Comparison of ENCODE assay signal across 1 cellular context in the genomic region with DNA sequence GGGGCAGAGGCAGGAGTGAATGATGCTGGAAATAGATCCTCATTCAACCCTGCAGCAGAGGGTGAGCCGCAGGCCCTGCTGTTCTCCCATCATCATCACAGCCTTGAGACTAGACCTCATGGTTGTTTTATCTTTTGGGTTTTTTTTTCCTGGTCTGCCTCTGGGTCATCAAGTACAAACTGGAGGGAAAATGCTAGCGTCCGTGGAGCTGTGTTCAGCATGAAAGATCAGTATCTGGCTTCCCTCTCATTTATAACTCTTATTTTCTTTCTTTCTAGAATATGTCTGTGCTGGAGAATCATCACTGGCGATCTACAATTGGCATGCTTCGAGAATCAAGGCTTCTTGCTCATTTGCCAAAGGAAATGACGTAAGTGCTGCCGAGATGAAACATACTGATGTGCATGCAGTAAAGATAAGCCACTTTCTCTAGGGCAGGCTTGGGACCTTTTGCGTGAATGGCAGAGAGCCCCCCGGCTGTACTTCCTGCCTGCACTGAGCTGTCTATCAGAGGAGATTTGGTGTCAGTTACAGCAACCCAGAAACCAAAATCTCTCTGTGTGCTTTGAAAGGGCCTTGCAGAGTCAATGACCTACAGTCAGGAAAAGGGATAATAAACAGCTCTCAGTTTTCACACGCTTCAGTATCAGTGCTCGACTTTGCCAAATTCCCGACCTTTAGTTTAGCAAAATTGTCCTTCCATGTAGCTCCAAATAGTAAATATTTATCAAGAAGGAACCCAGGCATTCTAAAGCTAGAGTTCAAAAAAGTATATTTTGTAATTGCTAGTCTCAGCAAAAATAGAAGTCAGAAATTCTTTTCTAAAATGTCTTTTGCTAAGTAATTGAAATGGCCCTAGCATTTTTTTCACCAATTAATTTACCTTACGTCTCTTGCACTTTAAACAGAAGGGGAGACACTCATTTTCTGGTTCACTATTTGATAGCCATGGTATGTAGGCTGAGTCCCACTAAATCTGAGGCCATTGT.
TF ChIP-seq lines count a peak whose summit lies in the region.

No MANE protein-coding gene starts in this region.

TF ChIP-seq in K562, 482 proteins besides CTCF, POLR2A, EP300 and RAD21 (continued from another document and continues in another):
- TF ChIP-seq, protein P1, sequence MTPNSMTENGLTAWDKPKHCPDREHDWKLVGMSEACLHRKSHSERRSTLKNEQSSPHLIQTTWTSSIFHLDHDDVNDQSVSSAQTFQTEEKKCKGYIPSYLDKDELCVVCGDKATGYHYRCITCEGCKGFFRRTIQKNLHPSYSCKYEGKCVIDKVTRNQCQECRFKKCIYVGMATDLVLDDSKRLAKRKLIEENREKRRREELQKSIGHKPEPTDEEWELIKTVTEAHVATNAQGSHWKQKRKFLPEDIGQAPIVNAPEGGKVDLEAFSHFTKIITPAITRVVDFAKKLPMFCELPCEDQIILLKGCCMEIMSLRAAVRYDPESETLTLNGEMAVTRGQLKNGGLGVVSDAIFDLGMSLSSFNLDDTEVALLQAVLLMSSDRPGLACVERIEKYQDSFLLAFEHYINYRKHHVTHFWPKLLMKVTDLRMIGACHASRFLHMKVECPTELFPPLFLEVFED (CRISPR knock-in tag; conservative IDR thresholded peaks at IDR 0.05), result no peak
- TF ChIP-seq, protein P2, sequence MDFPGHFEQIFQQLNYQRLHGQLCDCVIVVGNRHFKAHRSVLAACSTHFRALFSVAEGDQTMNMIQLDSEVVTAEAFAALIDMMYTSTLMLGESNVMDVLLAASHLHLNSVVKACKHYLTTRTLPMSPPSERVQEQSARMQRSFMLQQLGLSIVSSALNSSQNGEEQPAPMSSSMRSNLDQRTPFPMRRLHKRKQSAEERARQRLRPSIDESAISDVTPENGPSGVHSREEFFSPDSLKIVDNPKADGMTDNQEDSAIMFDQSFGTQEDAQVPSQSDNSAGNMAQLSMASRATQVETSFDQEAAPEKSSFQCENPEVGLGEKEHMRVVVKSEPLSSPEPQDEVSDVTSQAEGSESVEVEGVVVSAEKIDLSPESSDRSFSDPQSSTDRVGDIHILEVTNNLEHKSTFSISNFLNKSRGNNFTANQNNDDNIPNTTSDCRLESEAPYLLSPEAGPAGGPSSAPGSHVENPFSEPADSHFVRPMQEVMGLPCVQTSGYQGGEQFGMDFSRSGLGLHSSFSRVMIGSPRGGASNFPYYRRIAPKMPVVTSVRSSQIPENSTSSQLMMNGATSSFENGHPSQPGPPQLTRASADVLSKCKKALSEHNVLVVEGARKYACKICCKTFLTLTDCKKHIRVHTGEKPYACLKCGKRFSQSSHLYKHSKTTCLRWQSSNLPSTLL (IDR thresholded peaks at IDR 0.05), result no peak
- TF ChIP-seq, protein P3, sequence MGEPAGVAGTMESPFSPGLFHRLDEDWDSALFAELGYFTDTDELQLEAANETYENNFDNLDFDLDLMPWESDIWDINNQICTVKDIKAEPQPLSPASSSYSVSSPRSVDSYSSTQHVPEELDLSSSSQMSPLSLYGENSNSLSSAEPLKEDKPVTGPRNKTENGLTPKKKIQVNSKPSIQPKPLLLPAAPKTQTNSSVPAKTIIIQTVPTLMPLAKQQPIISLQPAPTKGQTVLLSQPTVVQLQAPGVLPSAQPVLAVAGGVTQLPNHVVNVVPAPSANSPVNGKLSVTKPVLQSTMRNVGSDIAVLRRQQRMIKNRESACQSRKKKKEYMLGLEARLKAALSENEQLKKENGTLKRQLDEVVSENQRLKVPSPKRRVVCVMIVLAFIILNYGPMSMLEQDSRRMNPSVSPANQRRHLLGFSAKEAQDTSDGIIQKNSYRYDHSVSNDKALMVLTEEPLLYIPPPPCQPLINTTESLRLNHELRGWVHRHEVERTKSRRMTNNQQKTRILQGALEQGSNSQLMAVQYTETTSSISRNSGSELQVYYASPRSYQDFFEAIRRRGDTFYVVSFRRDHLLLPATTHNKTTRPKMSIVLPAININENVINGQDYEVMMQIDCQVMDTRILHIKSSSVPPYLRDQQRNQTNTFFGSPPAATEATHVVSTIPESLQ (CRISPR knock-in tag; IDR thresholded peaks at IDR 0.05), result no peak
- TF ChIP-seq NR2F6 (CRISPR knock-in tag; IDR thresholded peaks at IDR 0.05) (no peak), ETV1 (tag; conservative IDR thresholded peaks at IDR 0.05; ENCODE audit: low read depth) (0 out of 2 replicates have a peak, but pooled peaks have one; percentile 33), ZNF408 (CRISPR knock-in tag; IDR thresholded peaks at IDR 0.05; ENCODE audit: low read depth) (no peak), JUND (IDR thresholded peaks at IDR 0.05; ENCODE audit: borderline replicate concordance, low read depth, low read length) (peak; percentile 61), JUND (tag; IDR thresholded peaks at IDR 0.05; ENCODE audit: borderline replicate concordance, low read depth, low read length) (peak; percentile 66; the same call in 1 of the 3 replicates), BCOR (IDR thresholded peaks at IDR 0.05) (no peak), ZNF316 (IDR thresholded peaks at IDR 0.05) (peak; percentile 64; the same call in 1 of the 2 replicates), NFIC (IDR thresholded peaks at IDR 0.05) (no peak), ATF7 (IDR thresholded peaks at IDR 0.05) (peak; percentile 77; the same call in 1 of the 2 replicates), RCOR1 (IDR thresholded peaks at IDR 0.05; ENCODE audit: borderline replicate concordance in 1 of 2, low read depth in 2 of 2, low read length in 2 of 2) (peak in 1 of 2 experiments; percentile 24; a peak in 1 of 4 replicates), SMAD1 (IDR thresholded peaks at IDR 0.05; ENCODE audit: low read depth, low read length, partially characterized antibody) (no peak), ZNF507 (tag; conservative IDR thresholded peaks at IDR 0.05) (no peak), SAFB2 (IDR thresholded peaks at IDR 0.05; ENCODE audit: borderline replicate concordance, low read depth, low read length, severe bottlenecking) (no peak), ZNF121 (CRISPR knock-in tag; conservative IDR thresholded peaks at IDR 0.05) (no peak), SMAD4 (CRISPR knock-in tag; conservative IDR thresholded peaks at IDR 0.05) (0 out of 2 replicates have a peak, but pooled peaks have one; percentile 14), MAFG (tag; conservative IDR thresholded peaks at IDR 0.05) (peak; percentile 49; the same call in 1 of the 2 replicates), CREM (IDR thresholded peaks at IDR 0.05; ENCODE audit: low read depth) (peak; percentile 81)
- TF ChIP-seq, protein P4, sequence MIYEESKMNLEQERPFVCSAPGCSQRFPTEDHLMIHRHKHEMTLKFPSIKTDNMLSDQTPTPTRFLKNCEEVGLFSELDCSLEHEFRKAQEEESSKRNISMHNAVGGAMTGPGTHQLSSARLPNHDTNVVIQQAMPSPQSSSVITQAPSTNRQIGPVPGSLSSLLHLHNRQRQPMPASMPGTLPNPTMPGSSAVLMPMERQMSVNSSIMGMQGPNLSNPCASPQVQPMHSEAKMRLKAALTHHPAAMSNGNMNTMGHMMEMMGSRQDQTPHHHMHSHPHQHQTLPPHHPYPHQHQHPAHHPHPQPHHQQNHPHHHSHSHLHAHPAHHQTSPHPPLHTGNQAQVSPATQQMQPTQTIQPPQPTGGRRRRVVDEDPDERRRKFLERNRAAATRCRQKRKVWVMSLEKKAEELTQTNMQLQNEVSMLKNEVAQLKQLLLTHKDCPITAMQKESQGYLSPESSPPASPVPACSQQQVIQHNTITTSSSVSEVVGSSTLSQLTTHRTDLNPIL (CRISPR knock-in tag; IDR thresholded peaks at IDR 0.05), result no peak
- TF ChIP-seq, protein P5, sequence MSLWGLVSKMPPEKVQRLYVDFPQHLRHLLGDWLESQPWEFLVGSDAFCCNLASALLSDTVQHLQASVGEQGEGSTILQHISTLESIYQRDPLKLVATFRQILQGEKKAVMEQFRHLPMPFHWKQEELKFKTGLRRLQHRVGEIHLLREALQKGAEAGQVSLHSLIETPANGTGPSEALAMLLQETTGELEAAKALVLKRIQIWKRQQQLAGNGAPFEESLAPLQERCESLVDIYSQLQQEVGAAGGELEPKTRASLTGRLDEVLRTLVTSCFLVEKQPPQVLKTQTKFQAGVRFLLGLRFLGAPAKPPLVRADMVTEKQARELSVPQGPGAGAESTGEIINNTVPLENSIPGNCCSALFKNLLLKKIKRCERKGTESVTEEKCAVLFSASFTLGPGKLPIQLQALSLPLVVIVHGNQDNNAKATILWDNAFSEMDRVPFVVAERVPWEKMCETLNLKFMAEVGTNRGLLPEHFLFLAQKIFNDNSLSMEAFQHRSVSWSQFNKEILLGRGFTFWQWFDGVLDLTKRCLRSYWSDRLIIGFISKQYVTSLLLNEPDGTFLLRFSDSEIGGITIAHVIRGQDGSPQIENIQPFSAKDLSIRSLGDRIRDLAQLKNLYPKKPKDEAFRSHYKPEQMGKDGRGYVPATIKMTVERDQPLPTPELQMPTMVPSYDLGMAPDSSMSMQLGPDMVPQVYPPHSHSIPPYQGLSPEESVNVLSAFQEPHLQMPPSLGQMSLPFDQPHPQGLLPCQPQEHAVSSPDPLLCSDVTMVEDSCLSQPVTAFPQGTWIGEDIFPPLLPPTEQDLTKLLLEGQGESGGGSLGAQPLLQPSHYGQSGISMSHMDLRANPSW (CRISPR knock-in tag; IDR thresholded peaks at IDR 0.05), result no peak
- TF ChIP-seq, protein P6, sequence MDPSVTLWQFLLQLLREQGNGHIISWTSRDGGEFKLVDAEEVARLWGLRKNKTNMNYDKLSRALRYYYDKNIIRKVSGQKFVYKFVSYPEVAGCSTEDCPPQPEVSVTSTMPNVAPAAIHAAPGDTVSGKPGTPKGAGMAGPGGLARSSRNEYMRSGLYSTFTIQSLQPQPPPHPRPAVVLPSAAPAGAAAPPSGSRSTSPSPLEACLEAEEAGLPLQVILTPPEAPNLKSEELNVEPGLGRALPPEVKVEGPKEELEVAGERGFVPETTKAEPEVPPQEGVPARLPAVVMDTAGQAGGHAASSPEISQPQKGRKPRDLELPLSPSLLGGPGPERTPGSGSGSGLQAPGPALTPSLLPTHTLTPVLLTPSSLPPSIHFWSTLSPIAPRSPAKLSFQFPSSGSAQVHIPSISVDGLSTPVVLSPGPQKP (CRISPR knock-in tag; IDR thresholded peaks at IDR 0.05), result no peak
- TF ChIP-seq, protein P7, sequence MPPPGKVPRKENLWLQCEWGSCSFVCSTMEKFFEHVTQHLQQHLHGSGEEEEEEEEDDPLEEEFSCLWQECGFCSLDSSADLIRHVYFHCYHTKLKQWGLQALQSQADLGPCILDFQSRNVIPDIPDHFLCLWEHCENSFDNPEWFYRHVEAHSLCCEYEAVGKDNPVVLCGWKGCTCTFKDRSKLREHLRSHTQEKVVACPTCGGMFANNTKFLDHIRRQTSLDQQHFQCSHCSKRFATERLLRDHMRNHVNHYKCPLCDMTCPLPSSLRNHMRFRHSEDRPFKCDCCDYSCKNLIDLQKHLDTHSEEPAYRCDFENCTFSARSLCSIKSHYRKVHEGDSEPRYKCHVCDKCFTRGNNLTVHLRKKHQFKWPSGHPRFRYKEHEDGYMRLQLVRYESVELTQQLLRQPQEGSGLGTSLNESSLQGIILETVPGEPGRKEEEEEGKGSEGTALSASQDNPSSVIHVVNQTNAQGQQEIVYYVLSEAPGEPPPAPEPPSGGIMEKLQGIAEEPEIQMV (tag; conservative IDR thresholded peaks at IDR 0.05; ENCODE audit: low read depth), result no peak
- TF ChIP-seq, protein P8, sequence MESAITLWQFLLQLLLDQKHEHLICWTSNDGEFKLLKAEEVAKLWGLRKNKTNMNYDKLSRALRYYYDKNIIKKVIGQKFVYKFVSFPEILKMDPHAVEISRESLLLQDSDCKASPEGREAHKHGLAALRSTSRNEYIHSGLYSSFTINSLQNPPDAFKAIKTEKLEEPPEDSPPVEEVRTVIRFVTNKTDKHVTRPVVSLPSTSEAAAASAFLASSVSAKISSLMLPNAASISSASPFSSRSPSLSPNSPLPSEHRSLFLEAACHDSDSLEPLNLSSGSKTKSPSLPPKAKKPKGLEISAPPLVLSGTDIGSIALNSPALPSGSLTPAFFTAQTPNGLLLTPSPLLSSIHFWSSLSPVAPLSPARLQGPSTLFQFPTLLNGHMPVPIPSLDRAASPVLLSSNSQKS (CRISPR knock-in tag; IDR thresholded peaks at IDR 0.05), result no peak
- TF ChIP-seq, protein P9, sequence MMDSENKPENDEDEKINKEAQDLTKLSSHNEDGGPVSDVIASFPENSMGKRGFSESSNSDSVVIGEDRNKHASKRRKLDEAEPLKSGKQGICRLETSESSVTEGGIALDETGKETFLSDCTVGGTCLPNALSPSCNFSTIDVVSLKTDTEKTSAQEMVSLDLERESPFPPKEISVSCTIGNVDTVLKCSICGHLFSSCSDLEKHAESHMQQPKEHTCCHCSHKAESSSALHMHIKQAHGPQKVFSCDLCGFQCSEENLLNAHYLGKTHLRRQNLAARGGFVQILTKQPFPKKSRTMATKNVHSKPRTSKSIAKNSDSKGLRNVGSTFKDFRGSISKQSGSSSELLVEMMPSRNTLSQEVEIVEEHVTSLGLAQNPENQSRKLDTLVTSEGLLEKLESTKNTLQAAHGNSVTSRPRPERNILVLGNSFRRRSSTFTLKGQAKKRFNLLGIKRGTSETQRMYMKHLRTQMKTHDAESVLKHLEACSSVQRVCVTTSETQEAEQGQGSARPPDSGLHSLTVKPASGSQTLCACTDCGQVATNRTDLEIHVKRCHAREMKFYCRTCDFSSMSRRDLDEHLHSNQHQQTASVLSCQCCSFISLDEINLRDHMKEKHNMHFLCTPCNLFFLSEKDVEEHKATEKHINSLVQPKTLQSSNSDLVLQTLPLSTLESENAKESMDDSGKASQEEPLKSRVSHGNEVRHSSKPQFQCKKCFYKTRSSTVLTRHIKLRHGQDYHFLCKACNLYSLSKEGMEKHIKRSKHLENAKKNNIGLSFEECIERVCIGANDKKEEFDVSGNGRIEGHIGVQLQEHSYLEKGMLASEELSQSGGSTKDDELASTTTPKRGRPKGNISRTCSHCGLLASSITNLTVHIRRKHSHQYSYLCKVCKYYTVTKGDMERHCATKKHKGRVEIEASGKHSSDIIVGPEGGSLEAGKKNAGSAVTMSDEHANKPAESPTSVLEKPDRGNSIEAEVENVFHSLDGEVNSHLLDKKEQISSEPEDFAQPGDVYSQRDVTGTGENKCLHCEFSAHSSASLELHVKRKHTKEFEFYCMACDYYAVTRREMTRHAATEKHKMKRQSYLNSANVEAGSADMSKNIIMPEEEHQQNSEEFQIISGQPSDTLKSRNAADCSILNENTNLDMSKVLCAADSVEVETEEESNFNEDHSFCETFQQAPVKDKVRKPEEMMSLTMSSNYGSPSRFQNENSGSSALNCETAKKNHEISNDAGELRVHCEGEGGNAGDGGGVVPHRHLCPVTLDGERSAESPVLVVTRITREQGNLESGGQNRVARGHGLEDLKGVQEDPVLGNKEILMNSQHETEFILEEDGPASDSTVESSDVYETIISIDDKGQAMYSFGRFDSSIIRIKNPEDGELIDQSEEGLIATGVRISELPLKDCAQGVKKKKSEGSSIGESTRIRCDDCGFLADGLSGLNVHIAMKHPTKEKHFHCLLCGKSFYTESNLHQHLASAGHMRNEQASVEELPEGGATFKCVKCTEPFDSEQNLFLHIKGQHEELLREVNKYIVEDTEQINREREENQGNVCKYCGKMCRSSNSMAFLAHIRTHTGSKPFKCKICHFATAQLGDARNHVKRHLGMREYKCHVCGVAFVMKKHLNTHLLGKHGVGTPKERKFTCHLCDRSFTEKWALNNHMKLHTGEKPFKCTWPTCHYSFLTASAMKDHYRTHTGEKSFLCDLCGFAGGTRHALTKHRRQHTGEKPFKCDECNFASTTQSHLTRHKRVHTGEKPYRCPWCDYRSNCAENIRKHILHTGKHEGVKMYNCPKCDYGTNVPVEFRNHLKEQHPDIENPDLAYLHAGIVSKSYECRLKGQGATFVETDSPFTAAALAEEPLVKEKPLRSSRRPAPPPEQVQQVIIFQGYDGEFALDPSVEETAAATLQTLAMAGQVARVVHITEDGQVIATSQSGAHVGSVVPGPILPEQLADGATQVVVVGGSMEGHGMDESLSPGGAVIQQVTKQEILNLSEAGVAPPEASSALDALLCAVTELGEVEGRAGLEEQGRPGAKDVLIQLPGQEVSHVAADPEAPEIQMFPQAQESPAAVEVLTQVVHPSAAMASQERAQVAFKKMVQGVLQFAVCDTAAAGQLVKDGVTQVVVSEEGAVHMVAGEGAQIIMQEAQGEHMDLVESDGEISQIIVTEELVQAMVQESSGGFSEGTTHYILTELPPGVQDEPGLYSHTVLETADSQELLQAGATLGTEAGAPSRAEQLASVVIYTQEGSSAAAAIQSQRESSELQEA (IDR thresholded peaks at IDR 0.05; ENCODE audit: low read depth), result no peak
